In genomic region chr19:34430738-34431625, GRCh38 we compare ENCODE assay signal across 8 cellular contexts. TPM values are rescaled to one million over a fixed set of nuclear protein-coding genes. Genes with fewer than 3 reads are reported as not detected.
DNase-seq lines count a peak whose midpoint lies in the region; ATAC-seq and TF ChIP-seq lines count a peak whose summit lies in the region.

No MANE protein-coding gene starts in this region.

- H3K4me1 Mint-ChIP-seq in GM23338: peaks cover 15% of the 10 kb centered on the region; the same call in 2 of the 3 replicates
- H3K4me1 Mint-ChIP-seq in activated CD8-positive, alpha-beta T cell treated with anti-CD3 and anti-CD28 coated beads, Interleukin-2, amount 10 ng/mL, durations not matched to agents 7 days and 5 days (ENCODE audit: low read depth): peaks cover 30% of the 10 kb centered on the region

- H3K27me3 ChIP-seq in GM23338 (ENCODE audit: insufficient read depth) (no peaks in the 10 kb centered on the region), foreskin keratinocyte (no peaks in the 10 kb centered on the region)

- peak overlapping the region; percentile 99 for H3K4me3 Mint-ChIP-seq in GM23338
- H3K4me3 Mint-ChIP-seq in activated CD8-positive, alpha-beta T cell treated with anti-CD3 and anti-CD28 coated beads, Interleukin-2, amount 10 ng/mL, durations not matched to agents 7 days and 5 days: peak overlapping the region; percentile 99

- peak overlapping the region; percentile 92 for H3K4me2 ChIP-seq in GM23338

- no peak overlapping the region for H2AFZ ChIP-seq in GM23338

- ATAC-seq in GM23338: peak; percentile 36
- ATAC-seq in activated CD8-positive, alpha-beta T cell treated with anti-CD3 and anti-CD28 coated beads, Interleukin-2, amount 10 ng/mL, durations not matched to agents 7 days and 5 days: peak; percentile 57
- peak; percentile 70 for ATAC-seq in foreskin keratinocyte

- peaks cover 34% of the 10 kb centered on the region for H3K36me3 ChIP-seq in GM23338 (ENCODE audit: insufficient read depth)

- peaks cover 64% of the 10 kb centered on the region for H4K20me1 ChIP-seq in GM23338 (replicated peaks; ENCODE audit: insufficient read depth)

- H3K27ac Mint-ChIP-seq in GM23338: 0 out of 2 replicates have a peak overlapping the region, but pooled peaks have one; percentile 14
- peak overlapping the region; percentile 72 for H3K27ac Mint-ChIP-seq in activated CD8-positive, alpha-beta T cell treated with anti-CD3 and anti-CD28 coated beads, Interleukin-2, amount 10 ng/mL, durations not matched to agents 7 days and 5 days

- peaks cover 78% of the 10 kb centered on the region for H3K79me2 ChIP-seq in GM23338 (replicated peaks; ENCODE audit: insufficient read depth)

- POLR2A ChIA-PET in activated CD8-positive, alpha-beta T cell treated with anti-CD3 and anti-CD28 coated beads, Interleukin-2, amount 10 ng/mL, durations not matched to agents 7 days and 5 days (lab: Charles Lee): interaction anchor here (0.6 kb wide), 1 partner anchor 28 kb away, joined by 3 read pairs; no protein-coding TSS in a partner anchor

- peaks cover 59% of the 10 kb centered on the region for H3K36me3 Mint-ChIP-seq in GM23338 (ENCODE audit: low read depth)
- H3K36me3 Mint-ChIP-seq in activated CD8-positive, alpha-beta T cell treated with anti-CD3 and anti-CD28 coated beads, Interleukin-2, amount 10 ng/mL, durations not matched to agents 7 days and 5 days (ENCODE audit: low read depth): peaks cover 53% of the 10 kb centered on the region

- peak; percentile 51 for DNase-seq in DMS53 (lab: John Stamatoyannopoulos, UW)
- DNase-seq in DMS53 treated with DMSO at 0.1 percent for 48 hours (lab: John Stamatoyannopoulos, UW; ENCODE audit: unreplicated experiment): no peak
- peak; percentile 83 for DNase-seq in GM23338 (ENCODE audit: low spot score)
- DNase-seq in NCI-H446 treated with DMSO at 0.1 percent for 48 hours (lab: John Stamatoyannopoulos, UW): peak; percentile 13
- peak; percentile 72 for DNase-seq in activated CD8-positive, alpha-beta T cell treated with anti-CD3 and anti-CD28 coated beads, Interleukin-2, amount 10 ng/mL, durations not matched to agents 7 days and 5 days
- peak; percentile 6 to 37 for DNase-seq in foreskin keratinocyte
- DNase-seq in skeletal muscle cell (ENCODE audit: low read depth): peak; percentile 6
- no peak for DNase-seq in amygdala (lab: John Stamatoyannopoulos, UW)

- H3K4me1 ChIP-seq in GM23338 (ENCODE audit: insufficient read depth) (peaks cover 18% of the 10 kb centered on the region), foreskin keratinocyte (peaks cover 15% of the 10 kb centered on the region)

- H3K9me2 ChIP-seq in GM23338 (ENCODE audit: insufficient read depth): no peaks in the 10 kb centered on the region

- peaks cover 4% of the 10 kb centered on the region for H3K27me3 Mint-ChIP-seq in GM23338 (ENCODE audit: insufficient read depth, low read depth, poor library complexity)
- H3K27me3 Mint-ChIP-seq in activated CD8-positive, alpha-beta T cell treated with anti-CD3 and anti-CD28 coated beads, Interleukin-2, amount 10 ng/mL, durations not matched to agents 7 days and 5 days (ENCODE audit: low read depth): no peaks in the 10 kb centered on the region

- CTCF ChIA-PET in activated CD8-positive, alpha-beta T cell treated with anti-CD3 and anti-CD28 coated beads, Interleukin-2, amount 10 ng/mL, durations not matched to agents 7 days and 5 days (lab: Charles Lee): interaction anchor here (0.6 to 1.7 kb wide), 31 partner anchors 8 to 279 kb away, joined by 3 to 13 read pairs (median 4); partner anchors contain the start of genes GPI, LSM14A, PDCD2L and ZNF302

- peak; percentile 63 to 72 for TF ChIP-seq CTCF in GM23338 (conservative IDR thresholded peaks at IDR 0.05; ENCODE audit: low read depth in 2 of 2)
- peak; percentile 73 for TF ChIP-seq CTCF in foreskin keratinocyte (conservative IDR thresholded peaks at IDR 0.05)

- peak overlapping the region; percentile 92 for H3K4me3 ChIP-seq in GM23338
- H3K4me3 ChIP-seq in skeletal muscle cell (ENCODE audit: low read depth, low read length): no peak overlapping the region

- no peaks in the 10 kb centered on the region for H3K9me3 Mint-ChIP-seq in GM23338
- no peaks in the 10 kb centered on the region for H3K9me3 Mint-ChIP-seq in activated CD8-positive, alpha-beta T cell treated with anti-CD3 and anti-CD28 coated beads, Interleukin-2, amount 10 ng/mL, durations not matched to agents 7 days and 5 days (ENCODE audit: insufficient read depth)

- H3F3A ChIP-seq in GM23338 (replicated peaks; ENCODE audit: low read depth): peaks cover 12% of the 10 kb centered on the region; the same call in 1 of the 2 replicates

- no peak overlapping the region for H3K27ac ChIP-seq in GM23338 (ENCODE audit: low read depth)
- H3K27ac ChIP-seq in foreskin keratinocyte: no peak overlapping the region

TF ChIP-seq in GM23338, 12 proteins besides CTCF, POLR2A, EP300 and RAD21:
- no peak for TF ChIP-seq ETS1 (IDR thresholded peaks at IDR 0.05)
- no peak for TF ChIP-seq ZNF114 (CRISPR knock-in tag; IDR thresholded peaks at IDR 0.05)
- TF ChIP-seq EZH2 (IDR thresholded peaks at IDR 0.05; ENCODE audit: low read depth, unreplicated experiment): no peak
- TF ChIP-seq REST (IDR thresholded peaks at IDR 0.05; ENCODE audit: unreplicated experiment): no peak
- TF ChIP-seq JUNB (IDR thresholded peaks at IDR 0.05; ENCODE audit: unreplicated experiment): no peak
- no peak for TF ChIP-seq NANOG (IDR thresholded peaks at IDR 0.05; ENCODE audit: borderline replicate concordance)
- no peak for TF ChIP-seq STAT1 (IDR thresholded peaks at IDR 0.05; ENCODE audit: unreplicated experiment)
- no peak for TF ChIP-seq EZH2phosphoT487 (IDR thresholded peaks at IDR 0.05; ENCODE audit: unreplicated experiment)

RNA-seq across cellular contexts. Expression of gene UBA2, which starts 2.8 kb away (rescaled TPM):
- 153 and 185 TPM in 2 replicates for total RNA-seq in GM23338 (2014; rRNA removed; shearing (Covaris generic))
- polyA plus RNA-seq in GM23338 (2016; fragmentation: Nextera tagmentation; extraction: Ambion mirVana) (93.1 and 112 TPM in 2 replicates), foreskin keratinocyte (41.0 and 60.1 TPM in 2 replicates)
- 100 to 1,000 TPM; 129 to 135 TPM for total RNA-seq in activated CD8-positive, alpha-beta T cell treated with anti-CD3 and anti-CD28 coated beads, Interleukin-2, amount 10 ng/mL, durations not matched to agents 7 days and 5 days
- total RNA-seq in foreskin keratinocyte: 103 and 118 TPM in 2 replicates

RNA-seq across cellular contexts. Expression of gene PDCD2L, which starts 26.8 kb away (rescaled TPM):
- total RNA-seq in GM23338 (2014; rRNA removed; shearing (Covaris generic)): 56.6 and 61.3 TPM in 2 replicates
- polyA plus RNA-seq in GM23338 (2016; fragmentation: Nextera tagmentation; extraction: Ambion mirVana) (67.2 and 68.3 TPM in 2 replicates), foreskin keratinocyte (21.0 and 24.7 TPM in 2 replicates)
- 10 to 100 TPM; 12.9 to 13.3 TPM for total RNA-seq in activated CD8-positive, alpha-beta T cell treated with anti-CD3 and anti-CD28 coated beads, Interleukin-2, amount 10 ng/mL, durations not matched to agents 7 days and 5 days
- total RNA-seq in foreskin keratinocyte: 21.2 and 23.8 TPM in 2 replicates

RNA-seq across cellular contexts. Expression of gene WTIP, which starts 50.6 kb away (rescaled TPM):
- total RNA-seq in GM23338 (2014; rRNA removed; shearing (Covaris generic)): 4.5 and 8.9 TPM in 2 replicates
- polyA plus RNA-seq in GM23338 (2016; fragmentation: Nextera tagmentation; extraction: Ambion mirVana): 0.47 and 0.59 TPM in 2 replicates
- 1 to 10 TPM in 1 of 2 experiments, under 1 TPM in 1; 0.68 to 1.2 TPM for total RNA-seq in activated CD8-positive, alpha-beta T cell treated with anti-CD3 and anti-CD28 coated beads, Interleukin-2, amount 10 ng/mL, durations not matched to agents 7 days and 5 days
- total RNA-seq in foreskin keratinocyte: 19.3 and 20.8 TPM in 2 replicates
- polyA plus RNA-seq in foreskin keratinocyte: 16.8 and 17.6 TPM in 2 replicates

Comparison
In these comparisons a context has a peak if more than half of its experiments do, and no peak if none do; other contexts are left out.
1. DNase-seq: peak in DMS53 (single experiment), GM23338 (single experiment), NCI-H446 treated with DMSO at 0.1 percent for 48 hours (single experiment), activated CD8-positive, alpha-beta T cell treated with anti-CD3 and anti-CD28 coated beads, Interleukin-2, amount 10 ng/mL, durations not matched to agents 7 days and 5 days (single experiment), foreskin keratinocyte (2 of 2) and skeletal muscle cell (single experiment); none in DMS53 treated with DMSO at 0.1 percent for 48 hours (single experiment) and amygdala (0 of 56).
2. Peak in every context shown above with its lines, with median percentiles within 50 percentile points of each other: ATAC-seq.